12 cellular contexts compared by ENCODE assay signal in the genomic region with DNA sequence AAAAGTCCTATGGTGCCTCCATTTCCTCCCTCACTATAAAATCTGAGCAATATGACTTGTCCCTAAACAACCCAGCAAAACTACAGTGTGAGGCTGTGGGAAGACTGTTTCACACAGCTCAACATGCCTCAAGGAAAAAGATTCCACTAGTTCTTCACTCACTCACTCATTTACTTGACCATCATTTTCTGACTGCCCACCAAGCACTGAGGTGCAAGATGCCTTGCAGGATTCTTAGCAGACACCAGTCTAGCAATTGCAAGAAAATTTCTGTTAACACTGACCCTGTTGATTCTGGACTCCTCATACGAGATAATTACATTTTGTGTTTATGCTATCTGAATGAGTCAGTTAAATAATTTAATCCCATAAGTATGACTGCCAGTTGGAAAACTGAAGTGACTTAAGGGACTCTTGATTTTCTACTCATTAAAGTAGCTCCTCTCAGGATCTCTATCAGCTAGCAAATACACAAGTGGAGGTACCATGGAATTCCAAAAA. TPM values are rescaled to one million over a fixed set of nuclear protein-coding genes. Genes with fewer than 3 reads are reported as not detected.
DNase-seq lines count a peak whose midpoint lies in the region; ATAC-seq and TF ChIP-seq lines count a peak whose summit lies in the region.
"Had no signal": no experiment of that assay in that cellular context is flagged by ENCODE, and none has a peak within 500 bp of the region (broad histone marks: within the 10 kb centered on the region; RNA-seq: fewer than 3 reads in every experiment).

No MANE protein-coding gene starts in this region.

- H3K36me3 ChIP-seq in heart right ventricle (peaks cover 0 to 14% (median 0%) of the 10 kb centered on the region in 9 donors), left ventricle myocardium inferior (peaks cover 3% of the 10 kb centered on the region), ascending aorta (no peaks in the 10 kb centered on the region), upper lobe of left lung (peaks cover 0 to 2% (median 0%) of the 10 kb centered on the region in 4 donors)

- H3K9me3 ChIP-seq in heart right ventricle (no peaks in the 10 kb centered on the region), left ventricle myocardium inferior (replicated peaks) (no peaks in the 10 kb centered on the region), ascending aorta (no peaks in the 10 kb centered on the region), upper lobe of left lung (no peaks in the 10 kb centered on the region)

- H3K4me1 ChIP-seq in heart right ventricle (peaks cover 3 to 30% (median 17%) of the 10 kb centered on the region in 9 donors), left ventricle myocardium inferior (peaks cover 22% of the 10 kb centered on the region), ascending aorta (peaks cover 2 to 20% of the 10 kb centered on the region in 2 donors), upper lobe of left lung (peaks cover 17 to 22% (median 19%) of the 10 kb centered on the region in 4 donors)

- WGBS in heart right ventricle, 2 donors = 64 to 70% methylated on average over 1 of the region's 1 CpG
- 40 to 44% methylated on average over 1 of the region's 1 CpG for WGBS in upper lobe of left lung, 2 donors

- peak overlapping the region in 6 of 10 donors; percentile 14 to 75 (median 38) for H3K27ac ChIP-seq in heart right ventricle
- no peak overlapping the region for H3K27ac ChIP-seq in left ventricle myocardium inferior (replicated peaks)
- peak overlapping the region; percentile 64 to 66 for H3K27ac ChIP-seq in ascending aorta
- H3K27ac ChIP-seq in upper lobe of left lung = peak overlapping the region in 3 of 4 donors; percentile 42 to 62 (median 60)

- TF ChIP-seq EP300 in upper lobe of left lung (IDR thresholded peaks at IDR 0.05) = no peak

- DNase-seq in heart right ventricle (no peak), left ventricle myocardium inferior (no peak), ascending aorta (ENCODE audit: low spot score in 2 of 2) (no peak), left colon (no peak), upper lobe of left lung (no peak), NCI-H2107 treated with DMSO at 0.1 percent for 48 hours (lab: John Stamatoyannopoulos, UW; ENCODE audit: unreplicated experiment) (no peak), SKM-1 (lab: John Stamatoyannopoulos, UW; ENCODE audit: unreplicated experiment) (no peak), NCI-H1694 (lab: John Stamatoyannopoulos, UW) (no peak)
- DNase-seq: activated effector memory CD4-positive, alpha-beta T cell treated with anti-CD3 and anti-CD28 coated beads, Interleukin-2, amount 50 U/mL, for 16 hours; naive B cell; NCI-H1048; NCI-H226 had no signal

- intact Hi-C loops in heart right ventricle (cut with DNase I) (no loop called here), left ventricle myocardium inferior (cut with micrococcal nuclease) (no loop called here), ascending aorta (cut with DNase I) (no loop called here), left colon (cut with DNase I, micrococcal nuclease) (no loop called here)

- no peak overlapping the region for H3K4me3 ChIP-seq in heart right ventricle
- no peak overlapping the region for H3K4me3 ChIP-seq in left ventricle myocardium inferior
- H3K4me3 ChIP-seq in ascending aorta = no peak overlapping the region
- no peak overlapping the region for H3K4me3 ChIP-seq in upper lobe of left lung

- no peak for TF ChIP-seq POLR2A in upper lobe of left lung (IDR thresholded peaks at IDR 0.05)

- H3K27me3 ChIP-seq in heart right ventricle (no peaks in the 10 kb centered on the region), left ventricle myocardium inferior (ENCODE audit: low read depth) (no peaks in the 10 kb centered on the region), ascending aorta (no peaks in the 10 kb centered on the region), upper lobe of left lung (no peaks in the 10 kb centered on the region)

- ATAC-seq in heart right ventricle = peak in 1 of 8 donors; percentile 9
- peak; percentile 32 for ATAC-seq in left colon
- ATAC-seq in upper lobe of left lung (ENCODE audit: low FRiP score in 2 of 2) = no peak

- TF ChIP-seq CTCF in heart right ventricle (IDR thresholded peaks at IDR 0.05) (no peak), left ventricle myocardium inferior (IDR thresholded peaks at IDR 0.05; ENCODE audit: borderline replicate concordance) (no peak), ascending aorta (IDR thresholded peaks at IDR 0.05) (no peak), upper lobe of left lung (IDR thresholded peaks at IDR 0.05) (no peak)

RNA-seq across cellular contexts. Expression of gene PCBP1, which starts 51.9 kb away (rescaled TPM):
- total RNA-seq in heart right ventricle (100 to 1,000 TPM; 197 to 275 (median 219) TPM), left ventricle myocardium inferior (205 TPM), ascending aorta (227 TPM), left colon (100 to 1,000 TPM; 263 to 293 TPM), upper lobe of left lung (100 to 1,000 TPM; 126 to 384 (median 236) TPM)
- polyA plus RNA-seq in heart right ventricle = 100 to 1,000 TPM; 237 to 288 TPM
